ENCODE assay signal across 18 cellular contexts in the genomic region with DNA sequence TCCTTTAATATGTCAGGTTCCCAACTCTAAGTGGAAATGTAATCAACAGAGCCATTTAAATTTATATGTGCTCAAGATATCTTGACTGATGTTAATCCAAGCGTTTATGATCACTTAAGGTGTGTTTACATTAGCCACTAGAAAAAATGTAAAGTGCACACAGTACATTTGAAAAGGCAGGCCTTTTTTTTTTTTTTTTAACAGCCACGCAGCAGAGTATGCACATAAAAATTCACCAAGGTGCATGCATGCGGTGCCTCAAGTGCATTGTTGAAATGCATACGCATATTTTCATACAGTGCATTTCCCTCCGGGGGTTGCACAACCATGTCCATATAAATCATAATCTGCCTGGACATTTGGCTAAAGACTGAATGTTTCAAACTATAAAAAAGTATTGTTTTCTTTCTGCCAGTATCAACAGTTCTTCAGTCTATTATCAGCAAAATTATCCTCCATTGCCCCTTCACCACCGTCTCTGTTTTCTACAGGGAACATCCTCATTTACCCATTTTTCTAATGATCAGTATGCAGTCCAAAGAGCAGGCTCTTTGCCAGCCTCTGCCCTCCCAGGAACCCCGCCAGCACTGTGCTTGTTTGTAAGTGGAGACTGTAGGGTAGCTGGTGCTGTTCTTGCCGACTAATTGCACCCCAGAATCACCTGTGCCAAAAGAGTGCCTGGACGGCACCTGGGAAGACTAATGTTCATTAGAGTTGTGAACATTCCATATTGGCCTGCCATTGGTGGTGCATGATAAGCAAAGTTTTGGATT.
A peak's percentile ranks its signal among the peaks of the same experiment; 100 is the strongest.
DNase-seq lines count a peak whose midpoint lies in the region; ATAC-seq and TF ChIP-seq lines count a peak whose summit lies in the region.
"Had no signal": no experiment of that assay in that cellular context is flagged by ENCODE, and none has a peak within 500 bp of the region (broad histone marks: within the 10 kb centered on the region; RNA-seq: fewer than 3 reads in every experiment).

No MANE protein-coding gene starts in this region.

- H3K27me3 ChIP-seq in esophagus squamous epithelium (no peaks in the 10 kb centered on the region), Caco-2 (replicated peaks; ENCODE audit: control insufficient read depth, insufficient read depth, low read length) (no peaks in the 10 kb centered on the region), GM23338 (ENCODE audit: insufficient read depth) (no peaks in the 10 kb centered on the region)
- H3K27me3 ChIP-seq: sigmoid colon had no signal

- POLR2A ChIA-PET in Caco-2 (lab: Charles Lee) = no interaction called here

- no peaks in the 10 kb centered on the region for H3K9me3 ChIP-seq in esophagus squamous epithelium
- no peaks in the 10 kb centered on the region for H3K9me3 ChIP-seq in Caco-2
- H3K9me3 ChIP-seq: sigmoid colon had no signal

- no TSS peak for BruUV-seq in Caco-2 (replicated peaks; lab: Mats Ljungman, UMichigan)

- H3K79me2 ChIP-seq in GM23338 (replicated peaks; ENCODE audit: insufficient read depth) = no peaks in the 10 kb centered on the region

- H3K4me3 Mint-ChIP-seq in Caco-2 (ENCODE audit: unreplicated experiment) (no peak overlapping the region), GM23338 (no peak overlapping the region)
- H3K4me3 Mint-ChIP-seq: central memory CD8-positive, alpha-beta T cell; endodermal cell; immature natural killer cell; T-helper 17 cell had no signal

- H3K36me3 Mint-ChIP-seq in Caco-2 (ENCODE audit: insufficient read depth, unreplicated experiment) (peaks cover 7% of the 10 kb centered on the region), GM23338 (ENCODE audit: low read depth) (no peaks in the 10 kb centered on the region)

- WGBS in esophagus squamous epithelium, 2 donors = 31 to 49% methylated on average over 9 of the region's 9 CpGs

- H3K9me3 Mint-ChIP-seq in Caco-2 (ENCODE audit: unreplicated experiment) (no peaks in the 10 kb centered on the region), GM23338 (peaks cover 3% of the 10 kb centered on the region; the same call in 1 of the 3 replicates)
- H3K9me3 Mint-ChIP-seq: central memory CD8-positive, alpha-beta T cell; immature natural killer cell had no signal

- no peaks in the 10 kb centered on the region for H3F3A ChIP-seq in GM23338 (replicated peaks; ENCODE audit: low read depth)

- H3K27ac Mint-ChIP-seq in Caco-2 (ENCODE audit: unreplicated experiment) (no peak overlapping the region), GM23338 (no peak overlapping the region)
- H3K27ac Mint-ChIP-seq: endodermal cell, immature natural killer cell, T-helper 17 cell had no signal

- no peak for TF ChIP-seq POLR2A in esophagus squamous epithelium (IDR thresholded peaks at IDR 0.05)

- intact Hi-C loops in esophagus squamous epithelium (cut with DNase I) (no loop called here), Caco-2 (cut with micrococcal nuclease; ENCODE audit: unreplicated experiment) (loop anchor here (1.0 kb wide), 1 partner anchor 196 kb away; no protein-coding TSS in a partner anchor)

- peak; percentile 4 for DNase-seq in COLO668 (lab: John Stamatoyannopoulos, UW; ENCODE audit: unreplicated experiment)
- peak; percentile 35 for DNase-seq in NCI-H1092 (lab: John Stamatoyannopoulos, UW)
- peak; percentile 53 for DNase-seq in NCI-H345 treated with DMSO at 0.1 percent for 48 hours (lab: John Stamatoyannopoulos, UW; ENCODE audit: unreplicated experiment)
- DNase-seq in esophagus squamous epithelium (lab: John Stamatoyannopoulos, UW) = no peak
- no peak for DNase-seq in Caco-2
- no peak for DNase-seq in GM23338 (ENCODE audit: low spot score)
- DNase-seq: endodermal cell; immature natural killer cell; MV-4-11; SHP77; sigmoid colon; stimulated activated CD4-positive, alpha-beta T cell treated with anti-CD3 and anti-CD28 coated beads, Interleukin-2, amount 100 ng/mL, for 48 hours; stimulated activated CD8-positive, alpha-beta memory T cell treated with anti-CD3 and anti-CD28 coated beads, Interleukin-4, amount 100 ng/mL, for 48 hours; T-helper 17 cell had no signal

- peaks cover 3% of the 10 kb centered on the region for H3K27me3 Mint-ChIP-seq in Caco-2 (ENCODE audit: insufficient read depth, unreplicated experiment)
- no peaks in the 10 kb centered on the region for H3K27me3 Mint-ChIP-seq in GM23338 (ENCODE audit: insufficient read depth, low read depth, poor library complexity)
- H3K27me3 Mint-ChIP-seq: central memory CD8-positive, alpha-beta T cell had no signal

- TF ChIP-seq CTCF in esophagus squamous epithelium (IDR thresholded peaks at IDR 0.05) (no peak), Caco-2 (IDR thresholded peaks at IDR 0.05; ENCODE audit: insufficient read depth in 1 of 2, low read depth in 1 of 2, low read length in 1 of 2, severe bottlenecking in 1 of 2, unreplicated experiment in 1 of 2) (no peak), GM23338 (conservative IDR thresholded peaks at IDR 0.05; ENCODE audit: low read depth in 2 of 2) (no peak)

- CTCF ChIA-PET in Caco-2 (lab: Charles Lee) = no interaction called here

- peaks cover 10 to 45% (median 10%) of the 10 kb centered on the region in 3 donors for H3K4me1 ChIP-seq in esophagus squamous epithelium
- H3K4me1 ChIP-seq in Caco-2 = peaks cover 18% of the 10 kb centered on the region
- H3K4me1 ChIP-seq in GM23338 (ENCODE audit: insufficient read depth) = peaks cover 4% of the 10 kb centered on the region; the same call in 1 of the 2 replicates

- H3K4me1 Mint-ChIP-seq in Caco-2 (ENCODE audit: low read depth, unreplicated experiment) (peaks cover 16% of the 10 kb centered on the region), GM23338 (peaks cover 12% of the 10 kb centered on the region)
- H3K4me1 Mint-ChIP-seq: central memory CD8-positive, alpha-beta T cell; immature natural killer cell; T-helper 17 cell had no signal

- H3K4me3 ChIP-seq in esophagus squamous epithelium = no peak overlapping the region
- no peak overlapping the region for H3K4me3 ChIP-seq in Caco-2 (ENCODE audit: low read depth, low read length)
- no peak overlapping the region for H3K4me3 ChIP-seq in GM23338
- H3K4me3 ChIP-seq: GM23248, sigmoid colon had no signal

- no peak overlapping the region for H3K4me2 ChIP-seq in GM23338

- peaks cover 5% of the 10 kb centered on the region; the same call in 1 of the 2 replicates for H3K9me2 ChIP-seq in GM23338 (ENCODE audit: insufficient read depth)

- no peak for ATAC-seq in HG02884 (IDR thresholded peaks at IDR 0.05; ENCODE audit: unreplicated experiment)
- ATAC-seq in HG02571 (IDR thresholded peaks at IDR 0.05; ENCODE audit: unreplicated experiment) = no peak
- ATAC-seq in GM23338 = no peak
- ATAC-seq: T-helper 17 cell had no signal

- H4K20me1 ChIP-seq in GM23338 (replicated peaks; ENCODE audit: insufficient read depth) = no peaks in the 10 kb centered on the region

- H3K27ac ChIP-seq in esophagus squamous epithelium = peak overlapping the region in 3 of 4 donors; percentile 12 to 53 (median 21)
- H3K27ac ChIP-seq in GM23338 (ENCODE audit: low read depth) = no peak overlapping the region
- H3K27ac ChIP-seq: GM23248 had no signal

- no peak overlapping the region for H2AFZ ChIP-seq in GM23338
- H2AFZ ChIP-seq: GM23248 had no signal

- H3K36me3 ChIP-seq in esophagus squamous epithelium (no peaks in the 10 kb centered on the region), Caco-2 (ENCODE audit: control insufficient read depth, insufficient read depth, low read length) (no peaks in the 10 kb centered on the region), GM23338 (ENCODE audit: insufficient read depth) (no peaks in the 10 kb centered on the region)
- H3K36me3 ChIP-seq: sigmoid colon had no signal

Comparison
In these comparisons a context has a peak if more than half of its experiments do, and no peak if none do; other contexts are left out.
1. DNase-seq: peak in COLO668 (single experiment), NCI-H1092 (single experiment) and NCI-H345 treated with DMSO at 0.1 percent for 48 hours (single experiment); none in esophagus squamous epithelium (single experiment), Caco-2 (0 of 2) and GM23338 (single experiment).